In the genomic region with DNA sequence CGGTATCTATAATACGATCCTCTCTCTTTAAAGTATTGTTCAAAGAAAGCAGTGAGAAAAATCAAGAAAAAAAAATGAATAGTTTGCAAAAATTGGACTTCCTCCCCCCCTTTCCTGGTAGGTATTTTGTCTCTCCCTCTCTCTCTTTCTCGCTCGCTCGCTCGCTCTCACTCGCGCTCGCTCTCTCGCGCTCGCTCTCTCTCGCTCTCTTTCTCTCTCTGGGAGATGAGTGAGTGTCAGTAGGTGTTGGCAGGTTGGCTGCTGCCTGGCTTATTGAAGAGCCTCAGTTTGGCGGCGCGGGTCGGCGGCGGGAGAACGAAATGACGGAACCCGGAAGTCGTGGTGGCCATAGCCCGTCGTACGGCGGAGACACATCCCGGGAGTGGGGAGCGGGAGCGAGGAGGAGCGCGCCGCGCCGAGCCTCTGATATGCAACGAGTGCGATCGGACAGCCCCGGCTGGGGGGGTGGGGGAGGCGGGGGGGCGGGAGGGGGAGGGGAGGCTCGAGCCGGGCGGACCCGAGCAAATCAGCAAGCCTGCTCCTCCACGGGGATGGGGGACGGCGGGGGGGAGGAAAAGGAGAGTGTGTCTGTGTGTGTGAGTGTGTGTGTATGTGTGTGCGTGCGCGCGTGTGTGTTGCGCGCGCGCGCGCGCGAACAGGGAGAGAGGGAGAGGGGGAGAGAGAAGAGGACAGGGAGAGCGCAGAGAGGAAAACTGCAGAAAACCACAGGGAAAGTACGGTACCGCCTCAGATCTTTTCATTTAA, we compare ENCODE assay signal across 1 cellular context.
TF ChIP-seq lines count a peak whose summit lies in the region.

A gene (minus strand): TSS at position 441 of the 765 bp plus-strand sequence. CDS start 1,083 bp downstream, outside the sequence.

TF ChIP-seq in HepG2, 621 proteins besides CTCF, POLR2A, EP300 and RAD21 (continued from another document and continues in another):
- TF ChIP-seq, protein P1, sequence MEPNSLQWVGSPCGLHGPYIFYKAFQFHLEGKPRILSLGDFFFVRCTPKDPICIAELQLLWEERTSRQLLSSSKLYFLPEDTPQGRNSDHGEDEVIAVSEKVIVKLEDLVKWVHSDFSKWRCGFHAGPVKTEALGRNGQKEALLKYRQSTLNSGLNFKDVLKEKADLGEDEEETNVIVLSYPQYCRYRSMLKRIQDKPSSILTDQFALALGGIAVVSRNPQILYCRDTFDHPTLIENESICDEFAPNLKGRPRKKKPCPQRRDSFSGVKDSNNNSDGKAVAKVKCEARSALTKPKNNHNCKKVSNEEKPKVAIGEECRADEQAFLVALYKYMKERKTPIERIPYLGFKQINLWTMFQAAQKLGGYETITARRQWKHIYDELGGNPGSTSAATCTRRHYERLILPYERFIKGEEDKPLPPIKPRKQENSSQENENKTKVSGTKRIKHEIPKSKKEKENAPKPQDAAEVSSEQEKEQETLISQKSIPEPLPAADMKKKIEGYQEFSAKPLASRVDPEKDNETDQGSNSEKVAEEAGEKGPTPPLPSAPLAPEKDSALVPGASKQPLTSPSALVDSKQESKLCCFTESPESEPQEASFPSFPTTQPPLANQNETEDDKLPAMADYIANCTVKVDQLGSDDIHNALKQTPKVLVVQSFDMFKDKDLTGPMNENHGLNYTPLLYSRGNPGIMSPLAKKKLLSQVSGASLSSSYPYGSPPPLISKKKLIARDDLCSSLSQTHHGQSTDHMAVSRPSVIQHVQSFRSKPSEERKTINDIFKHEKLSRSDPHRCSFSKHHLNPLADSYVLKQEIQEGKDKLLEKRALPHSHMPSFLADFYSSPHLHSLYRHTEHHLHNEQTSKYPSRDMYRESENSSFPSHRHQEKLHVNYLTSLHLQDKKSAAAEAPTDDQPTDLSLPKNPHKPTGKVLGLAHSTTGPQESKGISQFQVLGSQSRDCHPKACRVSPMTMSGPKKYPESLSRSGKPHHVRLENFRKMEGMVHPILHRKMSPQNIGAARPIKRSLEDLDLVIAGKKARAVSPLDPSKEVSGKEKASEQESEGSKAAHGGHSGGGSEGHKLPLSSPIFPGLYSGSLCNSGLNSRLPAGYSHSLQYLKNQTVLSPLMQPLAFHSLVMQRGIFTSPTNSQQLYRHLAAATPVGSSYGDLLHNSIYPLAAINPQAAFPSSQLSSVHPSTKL (CRISPR knock-in tag; IDR thresholded peaks at IDR 0.05) = no peak
- TF ChIP-seq ZNF781 (CRISPR knock-in tag; IDR thresholded peaks at IDR 0.05; ENCODE audit: borderline replicate concordance, not compliant biosample characterization) = no peak
- TF ChIP-seq, protein P2, sequence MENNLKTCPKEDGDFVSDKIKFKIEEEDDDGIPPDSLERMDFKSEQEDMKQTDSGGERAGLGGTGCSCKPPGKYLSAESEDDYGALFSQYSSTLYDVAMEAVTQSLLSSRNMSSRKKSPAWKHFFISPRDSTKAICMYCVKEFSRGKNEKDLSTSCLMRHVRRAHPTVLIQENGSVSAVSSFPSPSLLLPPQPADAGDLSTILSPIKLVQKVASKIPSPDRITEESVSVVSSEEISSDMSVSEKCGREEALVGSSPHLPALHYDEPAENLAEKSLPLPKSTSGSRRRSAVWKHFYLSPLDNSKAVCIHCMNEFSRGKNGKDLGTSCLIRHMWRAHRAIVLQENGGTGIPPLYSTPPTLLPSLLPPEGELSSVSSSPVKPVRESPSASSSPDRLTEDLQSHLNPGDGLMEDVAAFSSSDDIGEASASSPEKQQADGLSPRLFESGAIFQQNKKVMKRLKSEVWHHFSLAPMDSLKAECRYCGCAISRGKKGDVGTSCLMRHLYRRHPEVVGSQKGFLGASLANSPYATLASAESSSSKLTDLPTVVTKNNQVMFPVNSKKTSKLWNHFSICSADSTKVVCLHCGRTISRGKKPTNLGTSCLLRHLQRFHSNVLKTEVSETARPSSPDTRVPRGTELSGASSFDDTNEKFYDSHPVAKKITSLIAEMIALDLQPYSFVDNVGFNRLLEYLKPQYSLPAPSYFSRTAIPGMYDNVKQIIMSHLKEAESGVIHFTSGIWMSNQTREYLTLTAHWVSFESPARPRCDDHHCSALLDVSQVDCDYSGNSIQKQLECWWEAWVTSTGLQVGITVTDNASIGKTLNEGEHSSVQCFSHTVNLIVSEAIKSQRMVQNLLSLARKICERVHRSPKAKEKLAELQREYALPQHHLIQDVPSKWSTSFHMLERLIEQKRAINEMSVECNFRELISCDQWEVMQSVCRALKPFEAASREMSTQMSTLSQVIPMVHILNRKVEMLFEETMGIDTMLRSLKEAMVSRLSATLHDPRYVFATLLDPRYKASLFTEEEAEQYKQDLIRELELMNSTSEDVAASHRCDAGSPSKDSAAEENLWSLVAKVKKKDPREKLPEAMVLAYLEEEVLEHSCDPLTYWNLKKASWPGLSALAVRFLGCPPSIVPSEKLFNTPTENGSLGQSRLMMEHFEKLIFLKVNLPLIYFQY (CRISPR knock-in tag; IDR thresholded peaks at IDR 0.05; ENCODE audit: borderline replicate concordance) = no peak
- TF ChIP-seq PAWR (CRISPR knock-in tag; IDR thresholded peaks at IDR 0.05; ENCODE audit: borderline replicate concordance) = no peak
- no peak for TF ChIP-seq ONECUT2 (CRISPR knock-in tag; IDR thresholded peaks at IDR 0.05)
- no peak for TF ChIP-seq SNRNP70 (IDR thresholded peaks at IDR 0.05; ENCODE audit: low read depth, low read length)
- TF ChIP-seq, protein P3, sequence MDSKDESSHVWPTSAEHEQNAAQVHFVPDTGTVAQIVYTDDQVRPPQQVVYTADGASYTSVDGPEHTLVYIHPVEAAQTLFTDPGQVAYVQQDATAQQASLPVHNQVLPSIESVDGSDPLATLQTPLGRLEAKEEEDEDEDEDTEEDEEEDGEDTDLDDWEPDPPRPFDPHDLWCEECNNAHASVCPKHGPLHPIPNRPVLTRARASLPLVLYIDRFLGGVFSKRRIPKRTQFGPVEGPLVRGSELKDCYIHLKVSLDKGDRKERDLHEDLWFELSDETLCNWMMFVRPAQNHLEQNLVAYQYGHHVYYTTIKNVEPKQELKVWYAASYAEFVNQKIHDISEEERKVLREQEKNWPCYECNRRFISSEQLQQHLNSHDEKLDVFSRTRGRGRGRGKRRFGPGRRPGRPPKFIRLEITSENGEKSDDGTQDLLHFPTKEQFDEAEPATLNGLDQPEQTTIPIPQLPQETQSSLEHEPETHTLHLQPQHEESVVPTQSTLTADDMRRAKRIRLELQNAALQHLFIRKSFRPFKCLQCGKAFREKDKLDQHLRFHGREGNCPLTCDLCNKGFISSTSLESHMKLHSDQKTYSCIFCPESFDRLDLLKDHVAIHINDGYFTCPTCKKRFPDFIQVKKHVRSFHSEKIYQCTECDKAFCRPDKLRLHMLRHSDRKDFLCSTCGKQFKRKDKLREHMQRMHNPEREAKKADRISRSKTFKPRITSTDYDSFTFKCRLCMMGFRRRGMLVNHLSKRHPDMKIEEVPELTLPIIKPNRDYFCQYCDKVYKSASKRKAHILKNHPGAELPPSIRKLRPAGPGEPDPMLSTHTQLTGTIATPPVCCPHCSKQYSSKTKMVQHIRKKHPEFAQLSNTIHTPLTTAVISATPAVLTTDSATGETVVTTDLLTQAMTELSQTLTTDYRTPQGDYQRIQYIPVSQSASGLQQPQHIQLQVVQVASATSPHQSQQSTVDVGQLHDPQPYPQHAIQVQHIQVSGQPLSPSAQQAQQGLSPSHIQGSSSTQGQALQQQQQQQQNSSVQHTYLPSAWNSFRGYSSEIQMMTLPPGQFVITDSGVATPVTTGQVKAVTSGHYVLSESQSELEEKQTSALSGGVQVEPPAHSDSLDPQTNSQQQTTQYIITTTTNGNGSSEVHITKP (CRISPR knock-in tag; IDR thresholded peaks at IDR 0.05; ENCODE audit: low read depth) = peak; percentile 87
- no peak for TF ChIP-seq TP53 (CRISPR knock-in tag; conservative IDR thresholded peaks at IDR 0.05)
- TF ChIP-seq, protein P4, sequence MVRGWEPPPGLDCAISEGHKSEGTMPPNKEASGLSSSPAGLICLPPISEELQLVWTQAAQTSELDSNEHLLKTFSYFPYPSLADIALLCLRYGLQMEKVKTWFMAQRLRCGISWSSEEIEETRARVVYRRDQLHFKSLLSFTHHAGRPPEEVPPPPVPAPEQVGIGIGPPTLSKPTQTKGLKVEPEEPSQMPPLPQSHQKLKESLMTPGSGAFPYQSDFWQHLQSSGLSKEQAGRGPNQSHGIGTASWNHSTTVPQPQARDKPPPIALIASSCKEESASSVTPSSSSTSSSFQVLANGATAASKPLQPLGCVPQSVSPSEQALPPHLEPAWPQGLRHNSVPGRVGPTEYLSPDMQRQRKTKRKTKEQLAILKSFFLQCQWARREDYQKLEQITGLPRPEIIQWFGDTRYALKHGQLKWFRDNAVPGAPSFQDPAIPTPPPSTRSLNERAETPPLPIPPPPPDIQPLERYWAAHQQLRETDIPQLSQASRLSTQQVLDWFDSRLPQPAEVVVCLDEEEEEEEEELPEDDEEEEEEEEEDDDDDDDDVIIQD (CRISPR knock-in tag; IDR thresholded peaks at IDR 0.05; ENCODE audit: low read depth) = no peak
- no peak for TF ChIP-seq U2AF2 (IDR thresholded peaks at IDR 0.05; ENCODE audit: low read depth, low read length)
- TF ChIP-seq ZNF10 (CRISPR knock-in tag; IDR thresholded peaks at IDR 0.05; ENCODE audit: borderline replicate concordance, low read depth) = no peak
- TF ChIP-seq ZFP36L2 (CRISPR knock-in tag; IDR thresholded peaks at IDR 0.05) = no peak
- TF ChIP-seq, protein P5, sequence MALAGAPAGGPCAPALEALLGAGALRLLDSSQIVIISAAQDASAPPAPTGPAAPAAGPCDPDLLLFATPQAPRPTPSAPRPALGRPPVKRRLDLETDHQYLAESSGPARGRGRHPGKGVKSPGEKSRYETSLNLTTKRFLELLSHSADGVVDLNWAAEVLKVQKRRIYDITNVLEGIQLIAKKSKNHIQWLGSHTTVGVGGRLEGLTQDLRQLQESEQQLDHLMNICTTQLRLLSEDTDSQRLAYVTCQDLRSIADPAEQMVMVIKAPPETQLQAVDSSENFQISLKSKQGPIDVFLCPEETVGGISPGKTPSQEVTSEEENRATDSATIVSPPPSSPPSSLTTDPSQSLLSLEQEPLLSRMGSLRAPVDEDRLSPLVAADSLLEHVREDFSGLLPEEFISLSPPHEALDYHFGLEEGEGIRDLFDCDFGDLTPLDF (CRISPR knock-in tag; IDR thresholded peaks at IDR 0.05) = no peak; the same call in 1 of the 2 replicates
- TF ChIP-seq ZNF337 (CRISPR knock-in tag; IDR thresholded peaks at IDR 0.05; ENCODE audit: borderline replicate concordance, low read depth) = 0 out of 2 replicates have a peak, but pooled peaks have one; percentile 32
- no peak for TF ChIP-seq ZKSCAN5 (CRISPR knock-in tag; IDR thresholded peaks at IDR 0.05)
- TF ChIP-seq ARHGAP35 (CRISPR knock-in tag; IDR thresholded peaks at IDR 0.05; ENCODE audit: borderline replicate concordance) = no peak
- no peak for TF ChIP-seq ZNF883 (CRISPR knock-in tag; IDR thresholded peaks at IDR 0.05; ENCODE audit: not compliant biosample characterization)
- no peak for TF ChIP-seq ZFP37 (CRISPR knock-in tag; IDR thresholded peaks at IDR 0.05; ENCODE audit: borderline replicate concordance)
- TF ChIP-seq ZNF737 (CRISPR knock-in tag; IDR thresholded peaks at IDR 0.05; ENCODE audit: borderline replicate concordance) = no peak
- TF ChIP-seq, protein P6, sequence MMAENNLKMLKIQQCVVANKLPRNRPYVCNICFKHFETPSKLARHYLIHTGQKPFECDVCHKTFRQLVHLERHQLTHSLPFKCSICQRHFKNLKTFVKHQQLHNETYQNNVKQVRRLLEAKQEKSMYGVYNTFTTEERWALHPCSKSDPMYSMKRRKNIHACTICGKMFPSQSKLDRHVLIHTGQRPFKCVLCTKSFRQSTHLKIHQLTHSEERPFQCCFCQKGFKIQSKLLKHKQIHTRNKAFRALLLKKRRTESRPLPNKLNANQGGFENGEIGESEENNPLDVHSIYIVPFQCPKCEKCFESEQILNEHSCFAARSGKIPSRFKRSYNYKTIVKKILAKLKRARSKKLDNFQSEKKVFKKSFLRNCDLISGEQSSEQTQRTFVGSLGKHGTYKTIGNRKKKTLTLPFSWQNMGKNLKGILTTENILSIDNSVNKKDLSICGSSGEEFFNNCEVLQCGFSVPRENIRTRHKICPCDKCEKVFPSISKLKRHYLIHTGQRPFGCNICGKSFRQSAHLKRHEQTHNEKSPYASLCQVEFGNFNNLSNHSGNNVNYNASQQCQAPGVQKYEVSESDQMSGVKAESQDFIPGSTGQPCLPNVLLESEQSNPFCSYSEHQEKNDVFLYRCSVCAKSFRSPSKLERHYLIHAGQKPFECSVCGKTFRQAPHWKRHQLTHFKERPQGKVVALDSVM (CRISPR knock-in tag; IDR thresholded peaks at IDR 0.05) = no peak
- TF ChIP-seq MBNL3 (CRISPR knock-in tag; conservative IDR thresholded peaks at IDR 0.05) = no peak
- no peak for TF ChIP-seq NFIC (IDR thresholded peaks at IDR 0.05; ENCODE audit: low read length)
- no peak for TF ChIP-seq MTA1 (CRISPR knock-in tag; IDR thresholded peaks at IDR 0.05; ENCODE audit: borderline replicate concordance)
- no peak for TF ChIP-seq ZNF296 (CRISPR knock-in tag; conservative IDR thresholded peaks at IDR 0.05)
- no peak for TF ChIP-seq SSRP1 (CRISPR knock-in tag; IDR thresholded peaks at IDR 0.05)
- no peak for TF ChIP-seq JUN (CRISPR knock-in tag; IDR thresholded peaks at IDR 0.05)
- no peak for TF ChIP-seq WIZ (CRISPR knock-in tag; IDR thresholded peaks at IDR 0.05)
- TF ChIP-seq, protein P7, sequence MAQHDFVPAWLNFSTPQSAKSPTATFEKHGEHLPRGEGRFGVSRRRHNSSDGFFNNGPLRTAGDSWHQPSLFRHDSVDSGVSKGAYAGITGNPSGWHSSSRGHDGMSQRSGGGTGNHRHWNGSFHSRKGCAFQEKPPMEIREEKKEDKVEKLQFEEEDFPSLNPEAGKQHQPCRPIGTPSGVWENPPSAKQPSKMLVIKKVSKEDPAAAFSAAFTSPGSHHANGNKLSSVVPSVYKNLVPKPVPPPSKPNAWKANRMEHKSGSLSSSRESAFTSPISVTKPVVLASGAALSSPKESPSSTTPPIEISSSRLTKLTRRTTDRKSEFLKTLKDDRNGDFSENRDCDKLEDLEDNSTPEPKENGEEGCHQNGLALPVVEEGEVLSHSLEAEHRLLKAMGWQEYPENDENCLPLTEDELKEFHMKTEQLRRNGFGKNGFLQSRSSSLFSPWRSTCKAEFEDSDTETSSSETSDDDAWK (CRISPR knock-in tag; IDR thresholded peaks at IDR 0.05) = no peak
- no peak for TF ChIP-seq GZF1 (CRISPR knock-in tag; IDR thresholded peaks at IDR 0.05)
- no peak for TF ChIP-seq ZNF614 (CRISPR knock-in tag; IDR thresholded peaks at IDR 0.05; ENCODE audit: borderline replicate concordance)
- no peak; the same call in 1 of the 2 replicates for TF ChIP-seq ZNF777 (CRISPR knock-in tag; IDR thresholded peaks at IDR 0.05)
- TF ChIP-seq GABPB1 (CRISPR knock-in tag; IDR thresholded peaks at IDR 0.05) = peak; percentile 87
- no peak for TF ChIP-seq BRD4 (CRISPR knock-in tag; IDR thresholded peaks at IDR 0.05)
- TF ChIP-seq ZIK1 (CRISPR knock-in tag; IDR thresholded peaks at IDR 0.05; ENCODE audit: borderline replicate concordance, low read depth) = no peak; the same call in 1 of the 2 replicates
- no peak for TF ChIP-seq ZFP36L1 (CRISPR knock-in tag; IDR thresholded peaks at IDR 0.05)
- no peak for TF ChIP-seq ZNF460 (CRISPR knock-in tag; IDR thresholded peaks at IDR 0.05; ENCODE audit: borderline replicate concordance)
- peak; percentile 65 for TF ChIP-seq POLR2G (IDR thresholded peaks at IDR 0.05; ENCODE audit: low read depth, low read length)
- no peak for TF ChIP-seq MAF1 (CRISPR knock-in tag; IDR thresholded peaks at IDR 0.05; ENCODE audit: borderline replicate concordance)
